In genomic region chr1:2133039-2133878, GRCh38 we compare ENCODE assay signal across 8 cellular contexts.
DNase-seq lines count a peak whose midpoint lies in the region; ATAC-seq, FAIRE-seq and TF ChIP-seq lines count a peak whose summit lies in the region.

No MANE protein-coding gene starts in this region.

- peaks cover 4% of the 10 kb centered on the region for H3K27me3 ChIP-seq in AG04450 (ENCODE audit: control insufficient read depth, insufficient read depth, low read length)

- peak overlapping the region; percentile 56 for H3K4me3 ChIP-seq in AG04450 (ENCODE audit: low read depth, low read length)
- peak overlapping the region; percentile 26 for H3K4me3 ChIP-seq in mesodermal cell (ENCODE audit: extremely low read depth, insufficient read depth, low read length, poor library complexity, severe bottlenecking)

- no peaks in the 10 kb centered on the region; the same call in 1 of the 2 replicates for H3K9me3 ChIP-seq in AG04450 (ENCODE audit: control insufficient read depth, insufficient read depth, low read length)
- no peaks in the 10 kb centered on the region for H3K9me3 ChIP-seq in mesodermal cell (ENCODE audit: control insufficient read depth, low read length)

- peak; percentile 83 for FAIRE-seq in endometrium (lab: Jason Lieb, UNC)

- CTCF ChIA-PET in AG04450 (lab: Charles Lee), result interaction anchor here (1.0 to 1.5 kb wide), 3 partner anchors 39 to 61 kb away, joined by 4 to 9 read pairs (median 4); partner anchors contain the start of gene FAAP20

- 6 to 9% methylated on average over 51 to 54 of the region's 63 CpGs for WGBS in mesodermal cell (ENCODE audit: insufficient coverage in 2 of 2), 2 experiments

- TF ChIP-seq CTCF in AG04450 (IDR thresholded peaks at IDR 0.05; ENCODE audit: low read depth, low read length), result no peak

- H3K4me1 ChIP-seq in mesodermal cell (ENCODE audit: control insufficient read depth, insufficient read depth, low read length, poor library complexity, severe bottlenecking), result peaks cover 31% of the 10 kb centered on the region

- H3K27ac ChIP-seq in AG04450 (ENCODE audit: low read depth, low read length), result peak overlapping the region; percentile 96
- peak overlapping the region; percentile 93 for H3K27ac ChIP-seq in mesodermal cell (ENCODE audit: low read depth, low read length, severe bottlenecking)

- ATAC-seq in GM19043 (IDR thresholded peaks at IDR 0.05; ENCODE audit: low read depth, unreplicated experiment) (peak; percentile 83), HG03378 (IDR thresholded peaks at IDR 0.05; ENCODE audit: unreplicated experiment) (peak; percentile 63)

- no peaks in the 10 kb centered on the region for H3K36me3 ChIP-seq in mesodermal cell (ENCODE audit: control insufficient read depth, insufficient read depth, low read length)

- POLR2A ChIA-PET in AG04450 (lab: Yijun Ruan, JAX), result interaction anchor here (0.6 to 0.8 kb wide), 2 partner anchors 45 to 135 kb away, joined by 3 read pairs; no protein-coding TSS in a partner anchor

- DNase-seq in AG04450 (ENCODE audit: low read depth, low spot score) (peak; percentile 98), NOMO-1 treated with DMSO at 0.1 percent for 48 hours (lab: John Stamatoyannopoulos, UW; ENCODE audit: unreplicated experiment) (peak; percentile 98)
- DNase-seq in activated CD8-positive, alpha-beta memory T cell treated with anti-CD3 and anti-CD28 coated beads, Interleukin-2, amount 50 U/mL, for 1 hour (ENCODE audit: extremely low read depth), result peak; percentile 90
- peak; percentile 93 for DNase-seq in stimulated activated CD8-positive, alpha-beta memory T cell treated with anti-CD3 and anti-CD28 coated beads, Interleukin-15, amount 100 ng/mL, for 1 hour (ENCODE audit: low read depth)

Comparison
In these comparisons a context has a peak if more than half of its experiments do, and no peak if none do; other contexts are left out.
1. Peak in every context shown above with its lines: DNase-seq, ATAC-seq, H3K4me3 ChIP-seq and H3K27ac ChIP-seq.